ENCODE assay signal across 13 cellular contexts in the genomic region with DNA sequence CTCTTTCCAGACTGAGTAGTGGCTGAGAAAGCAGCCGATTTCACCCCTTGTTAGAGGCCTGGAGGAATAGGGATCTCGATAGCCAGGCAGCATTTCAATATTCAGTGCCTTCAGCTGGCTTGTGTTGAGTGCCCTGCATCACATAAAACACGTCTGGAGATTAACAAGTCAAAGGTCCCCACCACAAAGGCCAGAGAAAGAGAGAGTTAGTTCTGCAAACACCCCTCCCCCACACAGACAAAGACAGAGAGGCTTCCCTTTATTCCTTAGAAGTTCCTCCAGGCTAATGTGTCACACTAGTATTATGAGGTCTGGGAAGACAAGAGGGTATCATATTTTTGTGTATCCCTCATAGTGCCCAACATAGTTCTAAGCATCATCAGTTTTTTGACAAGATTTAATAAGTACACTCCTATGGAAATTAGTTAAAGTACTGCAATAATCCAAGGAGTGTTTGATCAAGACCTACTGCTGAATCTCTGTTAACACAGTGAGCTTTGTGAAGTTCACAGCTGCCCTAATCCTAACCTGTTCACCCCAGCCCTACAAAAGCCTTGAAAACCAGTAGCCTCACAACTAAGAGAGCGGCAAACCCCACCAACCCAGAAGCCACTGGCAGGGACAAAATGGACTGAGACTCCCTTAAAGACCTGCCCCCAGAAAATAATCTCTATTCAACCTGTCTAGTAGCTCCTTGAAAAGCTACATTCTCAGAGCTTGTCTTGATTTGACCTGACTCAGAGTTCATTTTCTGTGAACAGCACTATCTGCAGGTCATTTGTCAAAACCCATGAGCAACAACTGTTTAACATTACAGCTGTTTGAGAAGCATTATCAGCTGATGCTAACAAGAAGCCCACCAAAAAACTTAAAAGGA.
DNase-seq lines count a peak whose midpoint lies in the region; TF ChIP-seq lines count a peak whose summit lies in the region.
"Had no signal": no experiment of that assay in that cellular context is flagged by ENCODE, and none has a peak within 500 bp of the region (broad histone marks: within the 10 kb centered on the region; RNA-seq: fewer than 3 reads in every experiment).

No MANE protein-coding gene starts in this region.

- peaks cover 22% of the 10 kb centered on the region; the same call in 1 of the 2 replicates for H3K4me1 ChIP-seq in HUES64 (ENCODE audit: insufficient read depth, low read length)

- peaks cover 24% of the 10 kb centered on the region for H3K4me1 Mint-ChIP-seq in osteocyte (ENCODE audit: unreplicated experiment)

- 18% methylated on average over 4 of the region's 4 CpGs for WGBS in HUES64

- no peak for TF ChIP-seq CTCF in fibroblast of villous mesenchyme (IDR thresholded peaks at IDR 0.05; ENCODE audit: insufficient read depth, low read depth, low read length)
- no peak for TF ChIP-seq CTCF in osteocyte (IDR thresholded peaks at IDR 0.05)

- H3K27ac ChIP-seq in HUES64 (ENCODE audit: low read depth, low read length) = peak overlapping the region; percentile 69

- H3K36me3 Mint-ChIP-seq in osteocyte (ENCODE audit: unreplicated experiment) = peaks cover 3% of the 10 kb centered on the region

- no peaks in the 10 kb centered on the region for H3K9me3 ChIP-seq in HUES64 (ENCODE audit: insufficient read depth, low read depth, low read length)

- H3K36me3 ChIP-seq in HUES64 (ENCODE audit: insufficient read depth, low read length) = no peaks in the 10 kb centered on the region

- peaks cover 25% of the 10 kb centered on the region for H3K9me3 Mint-ChIP-seq in osteocyte (ENCODE audit: unreplicated experiment)

- no peak overlapping the region for H3K4me3 Mint-ChIP-seq in osteocyte (ENCODE audit: unreplicated experiment)
- H3K4me3 Mint-ChIP-seq: CD4-positive, alpha-beta T cell; mesothelial cell of epicardium had no signal

- DNase-seq in OCI-M1 (lab: John Stamatoyannopoulos, UW) (peak; percentile 90), fibroblast of villous mesenchyme (ENCODE audit: low read depth) (peak; percentile 23), retina (peak; percentile 55), osteocyte (ENCODE audit: extremely low spot score, unreplicated experiment) (no peak), superior temporal gyrus (ENCODE audit: extremely low spot score) (no peak)
- DNase-seq in activated T-cell treated with anti-CD3 and anti-CD28 coated beads, Interleukin-2, amount 50 U/mL, for 1 hour = no peak
- DNase-seq: aorta; CD4-positive, alpha-beta T cell; NCI-H524; right cardiac atrium; SHP77 had no signal

- no peak overlapping the region for H3K27ac Mint-ChIP-seq in osteocyte (ENCODE audit: unreplicated experiment)
- H3K27ac Mint-ChIP-seq: CD4-positive, alpha-beta T cell; mesothelial cell of epicardium had no signal

- H3K27me3 ChIP-seq in HUES64 (ENCODE audit: insufficient read depth, low read length) = peaks cover 58% of the 10 kb centered on the region

- no peaks in the 10 kb centered on the region for H3K27me3 Mint-ChIP-seq in osteocyte (ENCODE audit: unreplicated experiment)
- H3K27me3 Mint-ChIP-seq: CD4-positive, alpha-beta T cell had no signal

- H3K9ac ChIP-seq in HUES64 (ENCODE audit: low read depth, low read length) = peak overlapping the region; percentile 10; the same call in 1 of the 2 replicates

- peak overlapping the region; percentile 11; the same call in 1 of the 2 replicates for H3K4me3 ChIP-seq in HUES64 (ENCODE audit: low read length)
- H3K4me3 ChIP-seq in fibroblast of villous mesenchyme (ENCODE audit: low read depth, low read length) = no peak overlapping the region

Comparison
In these comparisons a context has a peak if more than half of its experiments do, and no peak if none do; other contexts are left out.
1. DNase-seq: peak in OCI-M1 (single experiment), fibroblast of villous mesenchyme (single experiment) and retina (single experiment); none in osteocyte (single experiment), superior temporal gyrus (single experiment) and activated T-cell treated with anti-CD3 and anti-CD28 coated beads, Interleukin-2, amount 50 U/mL, for 1 hour (single experiment).